1 cellular context compared by ENCODE assay signal in the genomic region with DNA sequence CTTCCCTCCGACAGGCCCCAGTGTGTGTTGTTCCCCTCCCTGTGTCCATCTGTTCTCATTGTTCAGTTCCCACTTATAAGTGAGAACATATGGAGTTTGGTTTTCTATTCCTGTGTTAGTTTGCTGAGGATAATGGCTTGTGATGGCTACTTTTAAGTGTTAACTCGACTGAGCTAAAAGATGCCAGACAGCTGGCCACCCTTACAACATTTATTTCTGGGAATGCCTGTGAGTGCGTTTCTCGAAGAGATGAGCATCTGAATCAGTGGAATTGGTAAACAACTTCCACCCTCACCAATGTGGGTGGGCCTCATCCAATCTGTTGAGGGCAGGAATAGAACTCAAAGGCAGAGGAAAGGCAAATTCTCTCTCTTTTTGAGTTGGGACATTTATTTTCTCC.
TF ChIP-seq lines count a peak whose summit lies in the region.

No MANE protein-coding gene starts in this region.

TF ChIP-seq in GM23338, 12 proteins besides CTCF, POLR2A, EP300 and RAD21 (continued from another document):
- TF ChIP-seq, protein P1, sequence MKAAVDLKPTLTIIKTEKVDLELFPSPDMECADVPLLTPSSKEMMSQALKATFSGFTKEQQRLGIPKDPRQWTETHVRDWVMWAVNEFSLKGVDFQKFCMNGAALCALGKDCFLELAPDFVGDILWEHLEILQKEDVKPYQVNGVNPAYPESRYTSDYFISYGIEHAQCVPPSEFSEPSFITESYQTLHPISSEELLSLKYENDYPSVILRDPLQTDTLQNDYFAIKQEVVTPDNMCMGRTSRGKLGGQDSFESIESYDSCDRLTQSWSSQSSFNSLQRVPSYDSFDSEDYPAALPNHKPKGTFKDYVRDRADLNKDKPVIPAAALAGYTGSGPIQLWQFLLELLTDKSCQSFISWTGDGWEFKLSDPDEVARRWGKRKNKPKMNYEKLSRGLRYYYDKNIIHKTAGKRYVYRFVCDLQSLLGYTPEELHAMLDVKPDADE (IDR thresholded peaks at IDR 0.05) = no peak
- TF ChIP-seq EZH2phosphoT487 (IDR thresholded peaks at IDR 0.05; ENCODE audit: unreplicated experiment) = no peak
- TF ChIP-seq, protein P2, sequence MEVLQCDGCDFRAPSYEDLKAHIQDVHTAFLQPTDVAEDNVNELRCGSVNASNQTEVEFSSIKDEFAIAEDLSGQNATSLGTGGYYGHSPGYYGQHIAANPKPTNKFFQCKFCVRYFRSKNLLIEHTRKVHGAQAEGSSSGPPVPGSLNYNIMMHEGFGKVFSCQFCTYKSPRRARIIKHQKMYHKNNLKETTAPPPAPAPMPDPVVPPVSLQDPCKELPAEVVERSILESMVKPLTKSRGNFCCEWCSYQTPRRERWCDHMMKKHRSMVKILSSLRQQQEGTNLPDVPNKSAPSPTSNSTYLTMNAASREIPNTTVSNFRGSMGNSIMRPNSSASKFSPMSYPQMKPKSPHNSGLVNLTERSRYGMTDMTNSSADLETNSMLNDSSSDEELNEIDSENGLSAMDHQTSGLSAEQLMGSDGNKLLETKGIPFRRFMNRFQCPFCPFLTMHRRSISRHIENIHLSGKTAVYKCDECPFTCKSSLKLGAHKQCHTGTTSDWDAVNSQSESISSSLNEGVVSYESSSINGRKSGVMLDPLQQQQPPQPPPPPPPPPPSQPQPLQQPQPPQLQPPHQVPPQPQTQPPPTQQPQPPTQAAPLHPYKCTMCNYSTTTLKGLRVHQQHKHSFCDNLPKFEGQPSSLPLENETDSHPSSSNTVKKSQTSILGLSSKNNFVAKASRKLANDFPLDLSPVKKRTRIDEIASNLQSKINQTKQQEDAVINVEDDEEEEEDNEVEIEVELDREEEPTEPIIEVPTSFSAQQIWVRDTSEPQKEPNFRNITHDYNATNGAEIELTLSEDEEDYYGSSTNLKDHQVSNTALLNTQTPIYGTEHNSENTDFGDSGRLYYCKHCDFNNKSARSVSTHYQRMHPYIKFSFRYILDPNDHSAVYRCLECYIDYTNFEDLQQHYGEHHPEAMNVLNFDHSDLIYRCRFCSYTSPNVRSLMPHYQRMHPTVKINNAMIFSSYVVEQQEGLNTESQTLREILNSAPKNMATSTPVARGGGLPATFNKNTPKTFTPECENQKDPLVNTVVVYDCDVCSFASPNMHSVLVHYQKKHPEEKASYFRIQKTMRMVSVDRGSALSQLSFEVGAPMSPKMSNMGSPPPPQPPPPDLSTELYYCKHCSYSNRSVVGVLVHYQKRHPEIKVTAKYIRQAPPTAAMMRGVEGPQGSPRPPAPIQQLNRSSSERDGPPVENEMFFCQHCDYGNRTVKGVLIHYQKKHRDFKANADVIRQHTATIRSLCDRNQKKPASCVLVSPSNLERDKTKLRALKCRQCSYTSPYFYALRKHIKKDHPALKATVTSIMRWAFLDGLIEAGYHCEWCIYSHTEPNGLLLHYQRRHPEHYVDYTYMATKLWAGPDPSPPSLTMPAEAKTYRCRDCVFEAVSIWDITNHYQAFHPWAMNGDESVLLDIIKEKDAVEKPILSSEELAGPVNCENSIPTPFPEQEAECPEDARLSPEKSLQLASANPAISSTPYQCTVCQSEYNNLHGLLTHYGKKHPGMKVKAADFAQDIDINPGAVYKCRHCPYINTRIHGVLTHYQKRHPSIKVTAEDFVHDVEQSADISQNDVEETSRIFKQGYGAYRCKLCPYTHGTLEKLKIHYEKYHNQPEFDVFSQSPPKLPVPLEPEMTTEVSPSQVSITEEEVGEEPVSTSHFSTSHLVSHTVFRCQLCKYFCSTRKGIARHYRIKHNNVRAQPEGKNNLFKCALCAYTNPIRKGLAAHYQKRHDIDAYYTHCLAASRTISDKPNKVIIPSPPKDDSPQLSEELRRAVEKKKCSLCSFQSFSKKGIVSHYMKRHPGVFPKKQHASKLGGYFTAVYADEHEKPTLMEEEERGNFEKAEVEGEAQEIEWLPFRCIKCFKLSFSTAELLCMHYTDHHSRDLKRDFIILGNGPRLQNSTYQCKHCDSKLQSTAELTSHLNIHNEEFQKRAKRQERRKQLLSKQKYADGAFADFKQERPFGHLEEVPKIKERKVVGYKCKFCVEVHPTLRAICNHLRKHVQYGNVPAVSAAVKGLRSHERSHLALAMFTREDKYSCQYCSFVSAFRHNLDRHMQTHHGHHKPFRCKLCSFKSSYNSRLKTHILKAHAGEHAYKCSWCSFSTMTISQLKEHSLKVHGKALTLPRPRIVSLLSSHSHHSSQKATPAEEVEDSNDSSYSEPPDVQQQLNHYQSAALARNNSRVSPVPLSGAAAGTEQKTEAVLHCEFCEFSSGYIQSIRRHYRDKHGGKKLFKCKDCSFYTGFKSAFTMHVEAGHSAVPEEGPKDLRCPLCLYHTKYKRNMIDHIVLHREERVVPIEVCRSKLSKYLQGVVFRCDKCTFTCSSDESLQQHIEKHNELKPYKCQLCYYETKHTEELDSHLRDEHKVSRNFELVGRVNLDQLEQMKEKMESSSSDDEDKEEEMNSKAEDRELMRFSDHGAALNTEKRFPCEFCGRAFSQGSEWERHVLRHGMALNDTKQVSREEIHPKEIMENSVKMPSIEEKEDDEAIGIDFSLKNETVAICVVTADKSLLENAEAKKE (CRISPR knock-in tag; IDR thresholded peaks at IDR 0.05) = no peak
TF ChIP-seq in GM23338: peak in this region for 0.
